In the genomic region with DNA sequence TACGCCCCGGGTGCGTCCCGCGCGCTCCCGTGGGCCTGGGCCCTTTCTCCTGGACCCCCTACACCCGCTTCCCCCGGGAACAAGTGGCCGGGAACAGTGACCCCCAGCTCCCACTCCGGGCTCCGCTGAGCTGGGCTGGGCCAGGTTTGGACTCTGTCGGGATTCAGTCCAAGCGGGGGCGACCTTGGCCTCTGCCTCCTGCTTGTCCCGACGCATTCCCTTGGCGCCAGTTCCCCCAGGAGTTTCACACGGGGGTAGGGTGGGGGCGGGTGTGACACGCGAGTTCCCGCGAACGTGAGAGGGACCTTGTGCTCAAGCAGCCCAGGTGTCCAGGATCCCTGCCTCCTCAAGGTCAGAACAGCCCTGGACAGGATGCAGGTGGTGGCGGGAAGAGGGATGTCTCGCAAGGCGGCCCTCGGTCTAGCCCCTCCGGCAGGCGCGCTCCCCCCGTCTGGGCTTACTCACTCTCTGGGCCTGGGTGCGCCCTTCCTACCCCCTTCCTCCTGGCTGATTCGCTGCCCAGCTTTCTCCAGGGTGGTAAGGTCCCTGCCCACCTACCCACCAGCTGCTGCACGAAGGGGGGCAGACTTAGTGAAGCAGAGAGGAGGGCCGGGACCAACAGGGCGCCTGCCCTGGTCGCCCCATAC, we compare ENCODE assay signal across 8 cellular contexts. TPM values are rescaled to one million over a fixed set of nuclear protein-coding genes. Genes with fewer than 3 reads are reported as not detected.
A peak's percentile ranks its signal among the peaks of the same experiment; 100 is the strongest.
DNase-seq lines count a peak whose midpoint lies in the region; ATAC-seq, FAIRE-seq and TF ChIP-seq lines count a peak whose summit lies in the region.

No MANE protein-coding gene starts in this region.

- H3K27me3 ChIP-seq in brain microvascular endothelial cell (replicated peaks): no peaks in the 10 kb centered on the region
- H3K27me3 ChIP-seq in HepG2 (ENCODE audit: control insufficient read depth in 1 of 2, insufficient read depth in 2 of 2, low read length in 2 of 2): peaks cover 0 to 4% of the 10 kb centered on the region in 2 experiments; a peak in 2 of 5 replicates
- H3K27me3 ChIP-seq in thyroid gland: no peaks in the 10 kb centered on the region

- no peak for TF ChIP-seq EP300 in HepG2 (IDR thresholded peaks at IDR 0.05; ENCODE audit: low read depth in 2 of 2, low read length in 2 of 2)
- no peak for TF ChIP-seq EP300 in HepG2 (CRISPR knock-in tag; IDR thresholded peaks at IDR 0.05; ENCODE audit: borderline replicate concordance)

- H3K9ac ChIP-seq in HepG2 (ENCODE audit: insufficient read depth, low read depth, low read length): peak overlapping the region; percentile 78

- TF ChIP-seq CTCF in 22Rv1 (IDR thresholded peaks at IDR 0.05): no peak
- no peak for TF ChIP-seq CTCF in brain microvascular endothelial cell (IDR thresholded peaks at IDR 0.05; ENCODE audit: low read depth, low read length, missing control alignments)
- TF ChIP-seq CTCF in HepG2 (CRISPR knock-in tag; IDR thresholded peaks at IDR 0.05): no peak
- TF ChIP-seq CTCF in thyroid gland (IDR thresholded peaks at IDR 0.05): no peak

- WGBS in HepG2 (ENCODE audit: low lambda C conversion rate): 0% methylated on average over 1 of the region's 39 CpGs
- 0 to 1% methylated on average over 11 to 23 of the region's 39 CpGs for WGBS in thyroid gland, 2 donors

- H3K4me3 ChIP-seq in brain microvascular endothelial cell (ENCODE audit: low read depth, low read length) (peak overlapping the region; percentile 67), HepG2 (replicated peaks in 1 of 3; ENCODE audit: insufficient read depth in 1 of 3, low read depth in 2 of 3, low read length in 3 of 3) (peak overlapping the region; percentile 71 to 83 (median 81)), thyroid gland (replicated peaks in 1 of 3) (peak overlapping the region; percentile 69 to 91 (median 72))

- H3K9me3 ChIP-seq in HepG2 (ENCODE audit: low read length) (no peaks in the 10 kb centered on the region), thyroid gland (no peaks in the 10 kb centered on the region)

- POLR2A ChIA-PET in HepG2 (lab: Yijun Ruan, JAX): interaction anchor here (1.0 kb wide), 1 partner anchor 11 kb away, joined by 3 read pairs; the partner anchor contains the start of gene CRIP1

- intact Hi-C loops in HepG2 (cut with micrococcal nuclease; ENCODE audit: unreplicated experiment) (loop anchor here (2.0 kb wide), 1 partner anchor 13 kb away; no protein-coding TSS in a partner anchor), thyroid gland (cut with DNase I) (loop anchor here (10.0 kb wide), 1 partner anchor 401 kb away; no protein-coding TSS in a partner anchor)

- peaks cover 33% of the 10 kb centered on the region for H3K4me1 ChIP-seq in HepG2 (ENCODE audit: insufficient read depth, low read length)
- H3K4me1 ChIP-seq in thyroid gland: peaks cover 54 to 58% of the 10 kb centered on the region in 2 donors

- in situ Hi-C loops in brain microvascular endothelial cell (cut with HindIII; ENCODE audit: low pct_ligation_motif_present, low sequenced_read_pairs): no loop called here
- in situ Hi-C loops in HepG2 (cut with HindIII; ENCODE audit: extremely low pct_ligation_motif_present, low pct_unique_long_range_greater_than_20kb): no loop called here

- H3K4me2 ChIP-seq in HepG2 (ENCODE audit: low read depth, low read length): peak overlapping the region; percentile 99

- TF ChIP-seq POLR2A in HepG2 (IDR thresholded peaks at IDR 0.05; ENCODE audit: insufficient read depth in 1 of 2, low read depth in 2 of 2, low read length in 2 of 2): no peak
- no peak for TF ChIP-seq POLR2A in thyroid gland (IDR thresholded peaks at IDR 0.05)

- CTCF ChIA-PET in HepG2 (lab: Yijun Ruan, JAX; ENCODE audit: low intra/inter-chr PET ratio, low total read pairs): no interaction called here

- H2AFZ ChIP-seq in HepG2 (ENCODE audit: low read length): no peak overlapping the region

- H3K36me3 ChIP-seq in brain microvascular endothelial cell (replicated peaks) (no peaks in the 10 kb centered on the region), HepG2 (replicated peaks in 1 of 2; ENCODE audit: control insufficient read depth in 1 of 2, insufficient read depth in 2 of 2, low read length in 2 of 2) (no peaks in the 10 kb centered on the region), thyroid gland (peaks cover 4 to 6% of the 10 kb centered on the region in 2 donors)

- peak overlapping the region; percentile 95 for H3K27ac ChIP-seq in 22Rv1
- H3K27ac ChIP-seq in brain microvascular endothelial cell: peak overlapping the region; percentile 81
- peak overlapping the region; percentile 82 for H3K27ac ChIP-seq in HepG2 (ENCODE audit: extremely low read length, insufficient read depth, low read length)
- peak overlapping the region; percentile 79 to 94 (median 92) for H3K27ac ChIP-seq in thyroid gland

- ATAC-seq in HepG2: peak; percentile 11

- no peak for TF ChIP-seq RAD21 in HepG2 (CRISPR knock-in tag; IDR thresholded peaks at IDR 0.05)

- no peak for FAIRE-seq in HepG2 (lab: Jason Lieb, UNC)

- H3K79me2 ChIP-seq in HepG2 (ENCODE audit: insufficient read depth, low read length): no peaks in the 10 kb centered on the region

- 0 out of 2 replicates have a peak, but pooled peaks cover 2% of the 10 kb centered on the region for H4K20me1 ChIP-seq in HepG2 (ENCODE audit: insufficient read depth, low read length)

- no TSS peak for BruUV-seq in HepG2 (replicated peaks; lab: Mats Ljungman, UMichigan)

- peak; percentile 10 for DNase-seq in HT-29 (ENCODE audit: low spot score)
- no peak for DNase-seq in brain microvascular endothelial cell
- no peak for DNase-seq in HepG2 (ENCODE audit: low spot score)
- peak; percentile 59 to 65 for DNase-seq in thyroid gland
- no peak for DNase-seq in stimulated activated CD4-positive, alpha-beta T cell treated with anti-CD3 and anti-CD28 coated beads, Interleukin-12 subunit alpha, Interleukin-12 subunit beta, amount 100 ng/mL, for 4 hours
- DNase-seq in NK-92 (lab: John Stamatoyannopoulos, UW; ENCODE audit: unreplicated experiment): no peak
- DNase-seq in effector CD4-positive, alpha-beta T cell: no peak

RNA-seq across cellular contexts. Expression of gene CRIP2, which starts 0.8 kb away (rescaled TPM):
- total RNA-seq in HT-29 (2014; rRNA removed; shearing (Covaris generic)): 267 and 274 TPM in 2 replicates
- total RNA-seq in HepG2 (2016; rRNA removed; fragmentation: Illumina TruSeq; extraction: Trizol): 32.1 and 37.9 TPM in 2 replicates
- total RNA-seq in HepG2 (2016; cell fraction: cytosol; rRNA removed; fragmentation: Illumina TruSeq; extraction: Trizol; ENCODE audit: low read depth): 22.2 and 30.3 TPM in 2 replicates
- 29.1 and 37.9 TPM in 2 replicates for total RNA-seq in HepG2 (2016; cell fraction: insoluble cytoplasmic fraction; rRNA removed; fragmentation: Illumina TruSeq; extraction: Trizol)
- total RNA-seq in HepG2 (2016; cell fraction: membrane; rRNA removed; fragmentation: Illumina TruSeq; extraction: Trizol): 30.8 and 36.2 TPM in 2 replicates
- total RNA-seq in HepG2 (2016; cell fraction: nucleus; rRNA removed; fragmentation: Illumina TruSeq; extraction: Trizol): 14.7 and 15.4 TPM in 2 replicates
- polyA plus RNA-seq in HepG2 (2011; rRNA removed): 18.0 and 31.6 TPM in 2 replicates
- 18.1 and 57.4 TPM in 2 replicates for polyA plus RNA-seq in HepG2 (2011; cell fraction: cytosol; rRNA removed)
- polyA plus RNA-seq in HepG2 (2011; cell fraction: nucleus; rRNA removed): 37.9 and 74.0 TPM in 2 replicates
- polyA plus RNA-seq in HepG2 (2012): 3.6 and 7.4 TPM in 2 replicates
- 34.0 and 41.4 TPM in 2 replicates for polyA plus RNA-seq in HepG2 (2016; cell fraction: cytosol; fragmentation: Illumina TruSeq; extraction: Trizol; ENCODE audit: low read depth)
- 44.2 and 51.5 TPM in 2 replicates for polyA plus RNA-seq in HepG2 (2016; cell fraction: insoluble cytoplasmic fraction; fragmentation: Illumina TruSeq; extraction: Trizol; ENCODE audit: low read depth)
- 41.2 and 43.7 TPM in 2 replicates for polyA plus RNA-seq in HepG2 (2016; cell fraction: membrane; fragmentation: Illumina TruSeq; extraction: Trizol; ENCODE audit: low read depth)
- 39.7 and 41.0 TPM in 2 replicates for polyA plus RNA-seq in HepG2 (2016; cell fraction: nucleus; fragmentation: Illumina TruSeq; extraction: Trizol; ENCODE audit: insufficient read depth, low read depth)
- 21.4 and 23.6 TPM in 2 replicates for polyA minus RNA-seq in HepG2 (2011; rRNA and poly(A)+ RNA removed; ENCODE audit: low replicate concordance)
- 8.4 and 15.7 TPM in 2 replicates for polyA minus RNA-seq in HepG2 (2011; cell fraction: cytosol; rRNA and poly(A)+ RNA removed)
- 2.2 and 7.5 TPM in 2 replicates for polyA minus RNA-seq in HepG2 (2011; cell fraction: nucleus; rRNA and poly(A)+ RNA removed)
- total RNA-seq in thyroid gland: 100 to 1,000 TPM; 101 to 160 (median 136) TPM

RNA-seq across cellular contexts. Expression of gene CRIP1, which starts 11.3 kb away (rescaled TPM):
- 667 and 791 TPM in 2 replicates for total RNA-seq in HT-29 (2014; rRNA removed; shearing (Covaris generic))
- 53.9 and 59.7 TPM in 2 replicates for total RNA-seq in HepG2 (2016; rRNA removed; fragmentation: Illumina TruSeq; extraction: Trizol)
- total RNA-seq in HepG2 (2016; cell fraction: cytosol; rRNA removed; fragmentation: Illumina TruSeq; extraction: Trizol; ENCODE audit: low read depth): 18.2 and 27.4 TPM in 2 replicates
- 53.1 and 55.2 TPM in 2 replicates for total RNA-seq in HepG2 (2016; cell fraction: insoluble cytoplasmic fraction; rRNA removed; fragmentation: Illumina TruSeq; extraction: Trizol)
- 23.1 and 27.8 TPM in 2 replicates for total RNA-seq in HepG2 (2016; cell fraction: membrane; rRNA removed; fragmentation: Illumina TruSeq; extraction: Trizol)
- total RNA-seq in HepG2 (2016; cell fraction: nucleus; rRNA removed; fragmentation: Illumina TruSeq; extraction: Trizol): 25.3 and 26.5 TPM in 2 replicates
- 59.5 and 62.2 TPM in 2 replicates for polyA plus RNA-seq in HepG2 (2011; rRNA removed)
- polyA plus RNA-seq in HepG2 (2011; cell fraction: cytosol; rRNA removed): 27.8 and 82.6 TPM in 2 replicates
- polyA plus RNA-seq in HepG2 (2011; cell fraction: nucleus; rRNA removed): 47.3 and 55.5 TPM in 2 replicates
- polyA plus RNA-seq in HepG2 (2012): 46.4 and 49.2 TPM in 2 replicates
- 85.4 and 115 TPM in 2 replicates for polyA plus RNA-seq in HepG2 (2016; cell fraction: cytosol; fragmentation: Illumina TruSeq; extraction: Trizol; ENCODE audit: low read depth)
- 142 and 159 TPM in 2 replicates for polyA plus RNA-seq in HepG2 (2016; cell fraction: insoluble cytoplasmic fraction; fragmentation: Illumina TruSeq; extraction: Trizol; ENCODE audit: low read depth)
- polyA plus RNA-seq in HepG2 (2016; cell fraction: membrane; fragmentation: Illumina TruSeq; extraction: Trizol; ENCODE audit: low read depth): 67.3 and 82.2 TPM in 2 replicates
- 136 and 137 TPM in 2 replicates for polyA plus RNA-seq in HepG2 (2016; cell fraction: nucleus; fragmentation: Illumina TruSeq; extraction: Trizol; ENCODE audit: insufficient read depth, low read depth)
- polyA minus RNA-seq in HepG2 (2011; rRNA and poly(A)+ RNA removed; ENCODE audit: low replicate concordance): 24.8 and 136 TPM in 2 replicates
- polyA minus RNA-seq in HepG2 (2011; cell fraction: cytosol; rRNA and poly(A)+ RNA removed): 20.6 and 28.4 TPM in 2 replicates
- 4.7 and 11.8 TPM in 2 replicates for polyA minus RNA-seq in HepG2 (2011; cell fraction: nucleus; rRNA and poly(A)+ RNA removed)
- total RNA-seq in thyroid gland: 10 to 100 TPM in 3 of 4 donors, 1 to 10 TPM in 1; 6.0 to 30.8 (median 18.5) TPM

RNA-seq across cellular contexts. Expression of gene TEDC1, which starts 15.7 kb away (rescaled TPM):
- 112 and 140 TPM in 2 replicates for total RNA-seq in HT-29 (2014; rRNA removed; shearing (Covaris generic))
- total RNA-seq in HepG2 (2016; rRNA removed; fragmentation: Illumina TruSeq; extraction: Trizol) (20.7 and 27.4 TPM in 2 replicates), thyroid gland (10 to 100 TPM in 2 of 4 donors, 1 to 10 TPM in 2; 3.4 to 13.9 (median 8.5) TPM)
- 9.2 and 10.3 TPM in 2 replicates for total RNA-seq in HepG2 (2016; cell fraction: cytosol; rRNA removed; fragmentation: Illumina TruSeq; extraction: Trizol; ENCODE audit: low read depth)
- 21.2 and 28.4 TPM in 2 replicates for total RNA-seq in HepG2 (2016; cell fraction: insoluble cytoplasmic fraction; rRNA removed; fragmentation: Illumina TruSeq; extraction: Trizol)
- 12.9 and 13.8 TPM in 2 replicates for total RNA-seq in HepG2 (2016; cell fraction: membrane; rRNA removed; fragmentation: Illumina TruSeq; extraction: Trizol)
- total RNA-seq in HepG2 (2016; cell fraction: nucleus; rRNA removed; fragmentation: Illumina TruSeq; extraction: Trizol): 15.9 and 16.8 TPM in 2 replicates
- polyA plus RNA-seq in HepG2 (2011; rRNA removed): 5.7 and 7.3 TPM in 2 replicates
- 4.1 and 10.9 TPM in 2 replicates for polyA plus RNA-seq in HepG2 (2011; cell fraction: cytosol; rRNA removed)
- 20.8 and 27.4 TPM in 2 replicates for polyA plus RNA-seq in HepG2 (2011; cell fraction: nucleus; rRNA removed)
- 4.5 and 5.0 TPM in 2 replicates for polyA plus RNA-seq in HepG2 (2012)
- polyA plus RNA-seq in HepG2 (2016; cell fraction: cytosol; fragmentation: Illumina TruSeq; extraction: Trizol; ENCODE audit: low read depth): 5.8 and 6.5 TPM in 2 replicates
- 20.9 and 21.6 TPM in 2 replicates for polyA plus RNA-seq in HepG2 (2016; cell fraction: insoluble cytoplasmic fraction; fragmentation: Illumina TruSeq; extraction: Trizol; ENCODE audit: low read depth)
- 9.6 and 10.0 TPM in 2 replicates for polyA plus RNA-seq in HepG2 (2016; cell fraction: membrane; fragmentation: Illumina TruSeq; extraction: Trizol; ENCODE audit: low read depth)
- 36.1 and 37.5 TPM in 2 replicates for polyA plus RNA-seq in HepG2 (2016; cell fraction: nucleus; fragmentation: Illumina TruSeq; extraction: Trizol; ENCODE audit: insufficient read depth, low read depth)
- polyA minus RNA-seq in HepG2 (2011; rRNA and poly(A)+ RNA removed; ENCODE audit: low replicate concordance): 12.1 and 23.1 TPM in 2 replicates
- polyA minus RNA-seq in HepG2 (2011; cell fraction: cytosol; rRNA and poly(A)+ RNA removed): 2.8 and 5.5 TPM in 2 replicates
- 7.3 and 9.0 TPM in 2 replicates for polyA minus RNA-seq in HepG2 (2011; cell fraction: nucleus; rRNA and poly(A)+ RNA removed)

RNA-seq across cellular contexts. Expression of gene TMEM121, which starts 51.0 kb away (rescaled TPM):
- total RNA-seq in HT-29 (2014; rRNA removed; shearing (Covaris generic)): 0.31 and 0.65 TPM in 2 replicates
- total RNA-seq in HepG2 (2016; rRNA removed; fragmentation: Illumina TruSeq; extraction: Trizol) (10.8 and 19.0 TPM in 2 replicates), thyroid gland (10 to 100 TPM in 3 of 4 donors, 1 to 10 TPM in 1; 9.3 to 19.1 (median 15.2) TPM)
- total RNA-seq in HepG2 (2016; cell fraction: cytosol; rRNA removed; fragmentation: Illumina TruSeq; extraction: Trizol; ENCODE audit: low read depth): 11.9 and 15.2 TPM in 2 replicates
- total RNA-seq in HepG2 (2016; cell fraction: insoluble cytoplasmic fraction; rRNA removed; fragmentation: Illumina TruSeq; extraction: Trizol): 12.1 and 17.9 TPM in 2 replicates
- total RNA-seq in HepG2 (2016; cell fraction: membrane; rRNA removed; fragmentation: Illumina TruSeq; extraction: Trizol): 21.1 and 26.4 TPM in 2 replicates
- 8.8 and 9.1 TPM in 2 replicates for total RNA-seq in HepG2 (2016; cell fraction: nucleus; rRNA removed; fragmentation: Illumina TruSeq; extraction: Trizol)
- 6.6 and 10.9 TPM in 2 replicates for polyA plus RNA-seq in HepG2 (2011; rRNA removed)
- polyA plus RNA-seq in HepG2 (2011; cell fraction: cytosol; rRNA removed): 11.8 and 25.5 TPM in 2 replicates
- polyA plus RNA-seq in HepG2 (2011; cell fraction: nucleus; rRNA removed): 16.5 and 16.6 TPM in 2 replicates
- 4.0 and 4.3 TPM in 2 replicates for polyA plus RNA-seq in HepG2 (2012)
- 8.8 and 9.5 TPM in 2 replicates for polyA plus RNA-seq in HepG2 (2016; cell fraction: cytosol; fragmentation: Illumina TruSeq; extraction: Trizol; ENCODE audit: low read depth)
- 8.7 and 9.4 TPM in 2 replicates for polyA plus RNA-seq in HepG2 (2016; cell fraction: insoluble cytoplasmic fraction; fragmentation: Illumina TruSeq; extraction: Trizol; ENCODE audit: low read depth)
- 13.5 TPM in 2 replicates for polyA plus RNA-seq in HepG2 (2016; cell fraction: membrane; fragmentation: Illumina TruSeq; extraction: Trizol; ENCODE audit: low read depth)
- polyA plus RNA-seq in HepG2 (2016; cell fraction: nucleus; fragmentation: Illumina TruSeq; extraction: Trizol; ENCODE audit: insufficient read depth, low read depth): 12.3 and 13.5 TPM in 2 replicates
- 0.82 and 39.5 TPM in 2 replicates for polyA minus RNA-seq in HepG2 (2011; rRNA and poly(A)+ RNA removed; ENCODE audit: low replicate concordance)
- polyA minus RNA-seq in HepG2 (2011; cell fraction: cytosol; rRNA and poly(A)+ RNA removed): 12.8 and 13.8 TPM in 2 replicates
- 4.1 and 4.5 TPM in 2 replicates for polyA minus RNA-seq in HepG2 (2011; cell fraction: nucleus; rRNA and poly(A)+ RNA removed)

RNA-seq across cellular contexts. Expression of gene MTA1, which starts 55.8 kb away (rescaled TPM):
- total RNA-seq in HT-29 (2014; rRNA removed; shearing (Covaris generic)): 120 and 136 TPM in 2 replicates
- 19.1 and 35.2 TPM in 2 replicates for total RNA-seq in HepG2 (2016; rRNA removed; fragmentation: Illumina TruSeq; extraction: Trizol)
- total RNA-seq in HepG2 (2016; cell fraction: cytosol; rRNA removed; fragmentation: Illumina TruSeq; extraction: Trizol; ENCODE audit: low read depth): 56.8 and 63.0 TPM in 2 replicates
- total RNA-seq in HepG2 (2016; cell fraction: insoluble cytoplasmic fraction; rRNA removed; fragmentation: Illumina TruSeq; extraction: Trizol): 14.0 and 38.5 TPM in 2 replicates
- 52.7 and 56.0 TPM in 2 replicates for total RNA-seq in HepG2 (2016; cell fraction: membrane; rRNA removed; fragmentation: Illumina TruSeq; extraction: Trizol)
- 47.2 and 51.4 TPM in 2 replicates for total RNA-seq in HepG2 (2016; cell fraction: nucleus; rRNA removed; fragmentation: Illumina TruSeq; extraction: Trizol)
- 85.7 and 85.8 TPM in 2 replicates for polyA plus RNA-seq in HepG2 (2011; rRNA removed)
- polyA plus RNA-seq in HepG2 (2011; cell fraction: cytosol; rRNA removed): 39.0 and 48.4 TPM in 2 replicates
- 409 and 581 TPM in 2 replicates for polyA plus RNA-seq in HepG2 (2011; cell fraction: nucleus; rRNA removed)
- polyA plus RNA-seq in HepG2 (2012): 58.3 and 62.1 TPM in 2 replicates
- 51.1 and 53.5 TPM in 2 replicates for polyA plus RNA-seq in HepG2 (2016; cell fraction: cytosol; fragmentation: Illumina TruSeq; extraction: Trizol; ENCODE audit: low read depth)
- 36.2 and 45.8 TPM in 2 replicates for polyA plus RNA-seq in HepG2 (2016; cell fraction: insoluble cytoplasmic fraction; fragmentation: Illumina TruSeq; extraction: Trizol; ENCODE audit: low read depth)
- 82.4 and 89.9 TPM in 2 replicates for polyA plus RNA-seq in HepG2 (2016; cell fraction: membrane; fragmentation: Illumina TruSeq; extraction: Trizol; ENCODE audit: low read depth)
- polyA plus RNA-seq in HepG2 (2016; cell fraction: nucleus; fragmentation: Illumina TruSeq; extraction: Trizol; ENCODE audit: insufficient read depth, low read depth): 244 and 255 TPM in 2 replicates
- 53.3 and 73.7 TPM in 2 replicates for polyA minus RNA-seq in HepG2 (2011; rRNA and poly(A)+ RNA removed; ENCODE audit: low replicate concordance)
- 58.3 and 59.6 TPM in 2 replicates for polyA minus RNA-seq in HepG2 (2011; cell fraction: cytosol; rRNA and poly(A)+ RNA removed)
- 88.5 and 90.4 TPM in 2 replicates for polyA minus RNA-seq in HepG2 (2011; cell fraction: nucleus; rRNA and poly(A)+ RNA removed)
- total RNA-seq in thyroid gland: 100 to 1,000 TPM in 2 of 4 donors, 10 to 100 TPM in 2; 66.2 to 111 (median 90.0) TPM

Comparison
In these comparisons a context has a peak if more than half of its experiments do, and no peak if none do; other contexts are left out.
1. DNase-seq: peak in HT-29 (single experiment) and thyroid gland (2 of 2); none in brain microvascular endothelial cell (single experiment), HepG2 (single experiment), stimulated activated CD4-positive, alpha-beta T cell treated with anti-CD3 and anti-CD28 coated beads, Interleukin-12 subunit alpha, Interleukin-12 subunit beta, amount 100 ng/mL, for 4 hours (single experiment), NK-92 (single experiment) and effector CD4-positive, alpha-beta T cell (single experiment).
2. RNA of gene CRIP1, which starts 11.3 kb away (total RNA-seq): 667 to 791 TPM in HT-29; 18.2 to 59.7 TPM in HepG2 and 6.0 to 30.8 TPM in thyroid gland; every median in the first group is over 10 times any median in the second.
3. Peak in every context shown above with its lines, with median percentiles within 50 percentile points of each other: H3K27ac ChIP-seq and H3K4me3 ChIP-seq.